ENCODE assay signal across 2 cellular contexts in the genomic region with DNA sequence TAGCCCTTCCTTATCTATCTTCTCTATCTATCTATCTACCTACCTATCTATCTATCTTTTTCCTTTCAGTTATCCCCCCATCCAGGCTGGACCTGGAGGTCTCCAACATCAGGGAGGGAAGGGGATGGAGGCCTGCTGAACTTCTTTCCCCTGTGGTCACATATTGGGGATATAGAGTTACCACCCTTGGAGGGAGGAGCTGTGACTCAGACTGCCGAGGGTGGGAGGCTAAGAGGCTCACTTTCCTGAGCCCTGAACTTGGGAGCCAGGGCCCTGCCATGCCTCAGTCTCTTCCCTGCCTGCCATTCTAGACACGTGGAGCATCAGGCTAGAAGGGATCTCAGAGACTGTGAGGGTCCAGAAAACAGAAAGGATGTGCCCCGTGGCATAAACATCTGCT.
TF ChIP-seq lines count a peak whose summit lies in the region.

No MANE protein-coding gene starts in this region.

TF ChIP-seq in HepG2, 621 proteins besides CTCF, POLR2A, EP300 and RAD21:
- no peak for TF ChIP-seq MLLT10 (CRISPR knock-in tag; IDR thresholded peaks at IDR 0.05)
- TF ChIP-seq LCORL (IDR thresholded peaks at IDR 0.05): no peak
- TF ChIP-seq LCORL (CRISPR knock-in tag; IDR thresholded peaks at IDR 0.05): 0 out of 2 replicates have a peak, but pooled peaks have one; percentile 21
- no peak for TF ChIP-seq MTERF4 (CRISPR knock-in tag; IDR thresholded peaks at IDR 0.05)
- TF ChIP-seq RCOR2 (CRISPR knock-in tag; IDR thresholded peaks at IDR 0.05): no peak

TF ChIP-seq in SK-N-SH treated with all-trans-retinoic acid at 6 μM for 48 hours, 23 proteins besides CTCF, POLR2A, EP300 and RAD21:
- TF ChIP-seq OSR1 (CRISPR knock-in tag; IDR thresholded peaks at IDR 0.05) (no peak), TSHZ2 (CRISPR knock-in tag; IDR thresholded peaks at IDR 0.05) (no peak), PATZ1 (CRISPR knock-in tag; IDR thresholded peaks at IDR 0.05; ENCODE audit: borderline replicate concordance) (no peak), ZNF565 (CRISPR knock-in tag; conservative IDR thresholded peaks at IDR 0.05; ENCODE audit: low read depth) (no peak), CSDC2 (CRISPR knock-in tag; IDR thresholded peaks at IDR 0.05) (no peak), ZNF70 (CRISPR knock-in tag; IDR thresholded peaks at IDR 0.05) (no peak), ZFP30 (CRISPR knock-in tag; IDR thresholded peaks at IDR 0.05) (no peak), CREB5 (CRISPR knock-in tag; IDR thresholded peaks at IDR 0.05; ENCODE audit: low read depth) (no peak)
